Comparison of ENCODE assay signal across 1 cellular context in the genomic region with DNA sequence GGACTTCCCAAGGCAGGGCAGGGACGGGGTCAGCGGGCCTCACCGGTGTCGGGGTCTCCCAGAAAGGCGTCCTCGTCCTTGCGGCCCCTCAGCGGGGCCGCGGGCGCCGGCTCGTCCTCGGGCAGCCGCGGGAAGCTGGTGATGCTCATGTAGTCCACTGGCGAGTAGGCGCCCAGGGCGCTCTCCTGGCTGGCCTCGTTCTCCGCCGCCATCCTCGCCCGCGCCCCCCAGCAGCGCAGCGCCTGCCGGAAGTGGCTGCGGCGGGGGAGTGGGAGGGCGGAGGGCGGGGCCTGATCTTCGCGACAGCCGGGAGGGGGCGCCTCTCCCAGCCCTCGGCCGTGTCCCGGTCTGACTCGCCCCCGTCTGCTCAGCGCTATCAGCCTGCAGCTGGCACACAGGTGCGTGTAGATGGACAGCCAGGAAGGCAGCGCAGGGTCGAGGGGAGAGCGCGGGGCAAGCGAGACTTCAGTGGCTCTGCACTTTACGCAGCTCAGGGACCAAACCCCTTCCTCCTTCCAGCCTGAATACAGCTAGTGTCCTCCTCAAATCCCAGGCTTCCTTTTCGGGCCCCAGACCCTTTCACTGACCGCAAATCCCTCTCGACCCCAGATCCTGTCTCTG.
TF ChIP-seq lines count a peak whose summit lies in the region.

A gene with protein sequence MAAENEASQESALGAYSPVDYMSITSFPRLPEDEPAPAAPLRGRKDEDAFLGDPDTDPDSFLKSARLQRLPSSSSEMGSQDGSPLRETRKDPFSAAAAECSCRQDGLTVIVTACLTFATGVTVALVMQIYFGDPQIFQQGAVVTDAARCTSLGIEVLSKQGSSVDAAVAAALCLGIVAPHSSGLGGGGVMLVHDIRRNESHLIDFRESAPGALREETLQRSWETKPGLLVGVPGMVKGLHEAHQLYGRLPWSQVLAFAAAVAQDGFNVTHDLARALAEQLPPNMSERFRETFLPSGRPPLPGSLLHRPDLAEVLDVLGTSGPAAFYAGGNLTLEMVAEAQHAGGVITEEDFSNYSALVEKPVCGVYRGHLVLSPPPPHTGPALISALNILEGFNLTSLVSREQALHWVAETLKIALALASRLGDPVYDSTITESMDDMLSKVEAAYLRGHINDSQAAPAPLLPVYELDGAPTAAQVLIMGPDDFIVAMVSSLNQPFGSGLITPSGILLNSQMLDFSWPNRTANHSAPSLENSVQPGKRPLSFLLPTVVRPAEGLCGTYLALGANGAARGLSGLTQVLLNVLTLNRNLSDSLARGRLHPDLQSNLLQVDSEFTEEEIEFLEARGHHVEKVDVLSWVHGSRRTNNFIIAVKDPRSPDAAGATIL (minus strand): TSS at position 253 of the 621 bp plus-strand sequence. CDS start 41 bp downstream, at position 212.

TF ChIP-seq in HepG2, 621 proteins besides CTCF, POLR2A, EP300 and RAD21 (continued from another document and continues in another):
- TF ChIP-seq, protein P1, sequence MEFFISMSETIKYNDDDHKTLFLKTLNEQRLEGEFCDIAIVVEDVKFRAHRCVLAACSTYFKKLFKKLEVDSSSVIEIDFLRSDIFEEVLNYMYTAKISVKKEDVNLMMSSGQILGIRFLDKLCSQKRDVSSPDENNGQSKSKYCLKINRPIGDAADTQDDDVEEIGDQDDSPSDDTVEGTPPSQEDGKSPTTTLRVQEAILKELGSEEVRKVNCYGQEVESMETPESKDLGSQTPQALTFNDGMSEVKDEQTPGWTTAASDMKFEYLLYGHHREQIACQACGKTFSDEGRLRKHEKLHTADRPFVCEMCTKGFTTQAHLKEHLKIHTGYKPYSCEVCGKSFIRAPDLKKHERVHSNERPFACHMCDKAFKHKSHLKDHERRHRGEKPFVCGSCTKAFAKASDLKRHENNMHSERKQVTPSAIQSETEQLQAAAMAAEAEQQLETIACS (CRISPR knock-in tag; IDR thresholded peaks at IDR 0.05), result no peak
- TF ChIP-seq ZNF205 (CRISPR knock-in tag; IDR thresholded peaks at IDR 0.05) (peak; percentile 71; the same call in 1 of the 2 replicates), CBFB (CRISPR knock-in tag; IDR thresholded peaks at IDR 0.05) (peak; percentile 92), SSRP1 (CRISPR knock-in tag; IDR thresholded peaks at IDR 0.05) (no peak), KDM5B (CRISPR knock-in tag; IDR thresholded peaks at IDR 0.05; ENCODE audit: borderline replicate concordance) (peak; percentile 99; the same call in 1 of the 2 replicates), MZF1 (CRISPR knock-in tag; IDR thresholded peaks at IDR 0.05; ENCODE audit: borderline replicate concordance) (peak; percentile 81; the same call in 1 of the 2 replicates)
- TF ChIP-seq, protein P2, sequence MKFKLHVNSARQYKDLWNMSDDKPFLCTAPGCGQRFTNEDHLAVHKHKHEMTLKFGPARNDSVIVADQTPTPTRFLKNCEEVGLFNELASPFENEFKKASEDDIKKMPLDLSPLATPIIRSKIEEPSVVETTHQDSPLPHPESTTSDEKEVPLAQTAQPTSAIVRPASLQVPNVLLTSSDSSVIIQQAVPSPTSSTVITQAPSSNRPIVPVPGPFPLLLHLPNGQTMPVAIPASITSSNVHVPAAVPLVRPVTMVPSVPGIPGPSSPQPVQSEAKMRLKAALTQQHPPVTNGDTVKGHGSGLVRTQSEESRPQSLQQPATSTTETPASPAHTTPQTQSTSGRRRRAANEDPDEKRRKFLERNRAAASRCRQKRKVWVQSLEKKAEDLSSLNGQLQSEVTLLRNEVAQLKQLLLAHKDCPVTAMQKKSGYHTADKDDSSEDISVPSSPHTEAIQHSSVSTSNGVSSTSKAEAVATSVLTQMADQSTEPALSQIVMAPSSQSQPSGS (CRISPR knock-in tag; IDR thresholded peaks at IDR 0.05), result peak; percentile 86
- TF ChIP-seq, protein P3, sequence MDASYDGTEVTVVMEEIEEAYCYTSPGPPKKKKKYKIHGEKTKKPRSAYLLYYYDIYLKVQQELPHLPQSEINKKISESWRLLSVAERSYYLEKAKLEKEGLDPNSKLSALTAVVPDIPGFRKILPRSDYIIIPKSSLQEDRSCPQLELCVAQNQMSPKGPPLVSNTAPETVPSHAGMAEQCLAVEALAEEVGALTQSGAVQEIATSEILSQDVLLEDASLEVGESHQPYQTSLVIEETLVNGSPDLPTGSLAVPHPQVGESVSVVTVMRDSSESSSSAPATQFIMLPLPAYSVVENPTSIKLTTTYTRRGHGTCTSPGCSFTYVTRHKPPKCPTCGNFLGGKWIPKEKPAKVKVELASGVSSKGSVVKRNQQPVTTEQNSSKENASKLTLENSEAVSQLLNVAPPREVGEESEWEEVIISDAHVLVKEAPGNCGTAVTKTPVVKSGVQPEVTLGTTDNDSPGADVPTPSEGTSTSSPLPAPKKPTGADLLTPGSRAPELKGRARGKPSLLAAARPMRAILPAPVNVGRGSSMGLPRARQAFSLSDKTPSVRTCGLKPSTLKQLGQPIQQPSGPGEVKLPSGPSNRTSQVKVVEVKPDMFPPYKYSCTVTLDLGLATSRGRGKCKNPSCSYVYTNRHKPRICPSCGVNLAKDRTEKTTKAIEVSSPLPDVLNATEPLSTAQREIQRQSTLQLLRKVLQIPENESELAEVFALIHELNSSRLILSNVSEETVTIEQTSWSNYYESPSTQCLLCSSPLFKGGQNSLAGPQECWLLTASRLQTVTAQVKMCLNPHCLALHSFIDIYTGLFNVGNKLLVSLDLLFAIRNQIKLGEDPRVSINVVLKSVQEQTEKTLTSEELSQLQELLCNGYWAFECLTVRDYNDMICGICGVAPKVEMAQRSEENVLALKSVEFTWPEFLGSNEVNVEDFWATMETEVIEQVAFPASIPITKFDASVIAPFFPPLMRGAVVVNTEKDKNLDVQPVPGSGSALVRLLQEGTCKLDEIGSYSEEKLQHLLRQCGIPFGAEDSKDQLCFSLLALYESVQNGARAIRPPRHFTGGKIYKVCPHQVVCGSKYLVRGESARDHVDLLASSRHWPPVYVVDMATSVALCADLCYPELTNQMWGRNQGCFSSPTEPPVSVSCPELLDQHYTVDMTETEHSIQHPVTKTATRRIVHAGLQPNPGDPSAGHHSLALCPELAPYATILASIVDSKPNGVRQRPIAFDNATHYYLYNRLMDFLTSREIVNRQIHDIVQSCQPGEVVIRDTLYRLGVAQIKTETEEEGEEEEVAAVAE (CRISPR knock-in tag; IDR thresholded peaks at IDR 0.05; ENCODE audit: borderline replicate concordance), result peak; percentile 80; the same call in 1 of the 2 replicates
- TF ChIP-seq, protein P4, sequence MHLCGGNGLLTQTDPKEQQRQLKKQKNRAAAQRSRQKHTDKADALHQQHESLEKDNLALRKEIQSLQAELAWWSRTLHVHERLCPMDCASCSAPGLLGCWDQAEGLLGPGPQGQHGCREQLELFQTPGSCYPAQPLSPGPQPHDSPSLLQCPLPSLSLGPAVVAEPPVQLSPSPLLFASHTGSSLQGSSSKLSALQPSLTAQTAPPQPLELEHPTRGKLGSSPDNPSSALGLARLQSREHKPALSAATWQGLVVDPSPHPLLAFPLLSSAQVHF (CRISPR knock-in tag; IDR thresholded peaks at IDR 0.05), result 0 out of 2 replicates have a peak, but pooled peaks have one; percentile 17
- TF ChIP-seq, protein P5, sequence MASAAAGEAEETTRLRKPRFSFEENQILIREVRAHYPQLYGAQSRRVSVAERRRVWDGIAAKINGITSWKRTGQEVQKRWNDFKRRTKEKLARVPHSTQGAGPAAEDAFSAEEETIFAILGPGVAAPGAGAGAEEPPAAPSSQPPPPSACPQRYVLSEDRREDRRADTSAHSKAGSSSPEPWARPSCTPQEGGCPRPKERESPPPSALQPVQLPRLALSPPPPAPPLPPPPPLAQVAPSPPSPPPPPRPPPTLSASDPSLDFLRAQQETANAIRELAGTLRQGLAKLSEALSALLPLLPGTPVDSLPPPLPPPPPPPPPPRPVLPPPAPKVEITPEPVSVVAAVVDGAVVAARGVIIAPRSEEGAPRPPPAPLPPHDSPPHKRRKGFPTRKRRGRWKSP (CRISPR knock-in tag; IDR thresholded peaks at IDR 0.05), result peak; percentile 98
- TF ChIP-seq, protein P6, sequence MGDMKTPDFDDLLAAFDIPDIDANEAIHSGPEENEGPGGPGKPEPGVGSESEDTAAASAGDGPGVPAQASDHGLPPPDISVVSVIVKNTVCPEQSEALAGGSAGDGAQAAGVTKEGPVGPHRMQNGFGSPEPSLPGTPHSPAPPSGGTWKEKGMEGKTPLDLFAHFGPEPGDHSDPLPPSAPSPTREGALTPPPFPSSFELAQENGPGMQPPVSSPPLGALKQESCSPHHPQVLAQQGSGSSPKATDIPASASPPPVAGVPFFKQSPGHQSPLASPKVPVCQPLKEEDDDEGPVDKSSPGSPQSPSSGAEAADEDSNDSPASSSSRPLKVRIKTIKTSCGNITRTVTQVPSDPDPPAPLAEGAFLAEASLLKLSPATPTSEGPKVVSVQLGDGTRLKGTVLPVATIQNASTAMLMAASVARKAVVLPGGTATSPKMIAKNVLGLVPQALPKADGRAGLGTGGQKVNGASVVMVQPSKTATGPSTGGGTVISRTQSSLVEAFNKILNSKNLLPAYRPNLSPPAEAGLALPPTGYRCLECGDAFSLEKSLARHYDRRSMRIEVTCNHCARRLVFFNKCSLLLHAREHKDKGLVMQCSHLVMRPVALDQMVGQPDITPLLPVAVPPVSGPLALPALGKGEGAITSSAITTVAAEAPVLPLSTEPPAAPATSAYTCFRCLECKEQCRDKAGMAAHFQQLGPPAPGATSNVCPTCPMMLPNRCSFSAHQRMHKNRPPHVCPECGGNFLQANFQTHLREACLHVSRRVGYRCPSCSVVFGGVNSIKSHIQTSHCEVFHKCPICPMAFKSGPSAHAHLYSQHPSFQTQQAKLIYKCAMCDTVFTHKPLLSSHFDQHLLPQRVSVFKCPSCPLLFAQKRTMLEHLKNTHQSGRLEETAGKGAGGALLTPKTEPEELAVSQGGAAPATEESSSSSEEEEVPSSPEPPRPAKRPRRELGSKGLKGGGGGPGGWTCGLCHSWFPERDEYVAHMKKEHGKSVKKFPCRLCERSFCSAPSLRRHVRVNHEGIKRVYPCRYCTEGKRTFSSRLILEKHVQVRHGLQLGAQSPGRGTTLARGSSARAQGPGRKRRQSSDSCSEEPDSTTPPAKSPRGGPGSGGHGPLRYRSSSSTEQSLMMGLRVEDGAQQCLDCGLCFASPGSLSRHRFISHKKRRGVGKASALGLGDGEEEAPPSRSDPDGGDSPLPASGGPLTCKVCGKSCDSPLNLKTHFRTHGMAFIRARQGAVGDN (CRISPR knock-in tag; IDR thresholded peaks at IDR 0.05), result peak; percentile 99
- TF ChIP-seq, protein P7, sequence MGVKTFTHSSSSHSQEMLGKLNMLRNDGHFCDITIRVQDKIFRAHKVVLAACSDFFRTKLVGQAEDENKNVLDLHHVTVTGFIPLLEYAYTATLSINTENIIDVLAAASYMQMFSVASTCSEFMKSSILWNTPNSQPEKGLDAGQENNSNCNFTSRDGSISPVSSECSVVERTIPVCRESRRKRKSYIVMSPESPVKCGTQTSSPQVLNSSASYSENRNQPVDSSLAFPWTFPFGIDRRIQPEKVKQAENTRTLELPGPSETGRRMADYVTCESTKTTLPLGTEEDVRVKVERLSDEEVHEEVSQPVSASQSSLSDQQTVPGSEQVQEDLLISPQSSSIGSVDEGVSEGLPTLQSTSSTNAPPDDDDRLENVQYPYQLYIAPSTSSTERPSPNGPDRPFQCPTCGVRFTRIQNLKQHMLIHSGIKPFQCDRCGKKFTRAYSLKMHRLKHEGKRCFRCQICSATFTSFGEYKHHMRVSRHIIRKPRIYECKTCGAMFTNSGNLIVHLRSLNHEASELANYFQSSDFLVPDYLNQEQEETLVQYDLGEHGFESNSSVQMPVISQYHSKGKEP (CRISPR knock-in tag; IDR thresholded peaks at IDR 0.05), result peak; percentile 78; the same call in 1 of the 2 replicates
- TF ChIP-seq, protein P8, sequence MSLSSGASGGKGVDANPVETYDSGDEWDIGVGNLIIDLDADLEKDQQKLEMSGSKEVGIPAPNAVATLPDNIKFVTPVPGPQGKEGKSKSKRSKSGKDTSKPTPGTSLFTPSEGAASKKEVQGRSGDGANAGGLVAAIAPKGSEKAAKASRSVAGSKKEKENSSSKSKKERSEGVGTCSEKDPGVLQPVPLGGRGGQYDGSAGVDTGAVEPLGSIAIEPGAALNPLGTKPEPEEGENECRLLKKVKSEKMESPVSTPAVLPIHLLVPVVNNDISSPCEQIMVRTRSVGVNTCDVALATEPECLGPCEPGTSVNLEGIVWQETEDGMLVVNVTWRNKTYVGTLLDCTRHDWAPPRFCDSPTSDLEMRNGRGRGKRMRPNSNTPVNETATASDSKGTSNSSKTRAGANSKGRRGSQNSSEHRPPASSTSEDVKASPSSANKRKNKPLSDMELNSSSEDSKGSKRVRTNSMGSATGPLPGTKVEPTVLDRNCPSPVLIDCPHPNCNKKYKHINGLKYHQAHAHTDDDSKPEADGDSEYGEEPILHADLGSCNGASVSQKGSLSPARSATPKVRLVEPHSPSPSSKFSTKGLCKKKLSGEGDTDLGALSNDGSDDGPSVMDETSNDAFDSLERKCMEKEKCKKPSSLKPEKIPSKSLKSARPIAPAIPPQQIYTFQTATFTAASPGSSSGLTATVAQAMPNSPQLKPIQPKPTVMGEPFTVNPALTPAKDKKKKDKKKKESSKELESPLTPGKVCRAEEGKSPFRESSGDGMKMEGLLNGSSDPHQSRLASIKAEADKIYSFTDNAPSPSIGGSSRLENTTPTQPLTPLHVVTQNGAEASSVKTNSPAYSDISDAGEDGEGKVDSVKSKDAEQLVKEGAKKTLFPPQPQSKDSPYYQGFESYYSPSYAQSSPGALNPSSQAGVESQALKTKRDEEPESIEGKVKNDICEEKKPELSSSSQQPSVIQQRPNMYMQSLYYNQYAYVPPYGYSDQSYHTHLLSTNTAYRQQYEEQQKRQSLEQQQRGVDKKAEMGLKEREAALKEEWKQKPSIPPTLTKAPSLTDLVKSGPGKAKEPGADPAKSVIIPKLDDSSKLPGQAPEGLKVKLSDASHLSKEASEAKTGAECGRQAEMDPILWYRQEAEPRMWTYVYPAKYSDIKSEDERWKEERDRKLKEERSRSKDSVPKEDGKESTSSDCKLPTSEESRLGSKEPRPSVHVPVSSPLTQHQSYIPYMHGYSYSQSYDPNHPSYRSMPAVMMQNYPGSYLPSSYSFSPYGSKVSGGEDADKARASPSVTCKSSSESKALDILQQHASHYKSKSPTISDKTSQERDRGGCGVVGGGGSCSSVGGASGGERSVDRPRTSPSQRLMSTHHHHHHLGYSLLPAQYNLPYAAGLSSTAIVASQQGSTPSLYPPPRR (CRISPR knock-in tag; IDR thresholded peaks at IDR 0.05; ENCODE audit: borderline replicate concordance), result peak; percentile 18; the same call in 1 of the 2 replicates
- TF ChIP-seq, protein P9, sequence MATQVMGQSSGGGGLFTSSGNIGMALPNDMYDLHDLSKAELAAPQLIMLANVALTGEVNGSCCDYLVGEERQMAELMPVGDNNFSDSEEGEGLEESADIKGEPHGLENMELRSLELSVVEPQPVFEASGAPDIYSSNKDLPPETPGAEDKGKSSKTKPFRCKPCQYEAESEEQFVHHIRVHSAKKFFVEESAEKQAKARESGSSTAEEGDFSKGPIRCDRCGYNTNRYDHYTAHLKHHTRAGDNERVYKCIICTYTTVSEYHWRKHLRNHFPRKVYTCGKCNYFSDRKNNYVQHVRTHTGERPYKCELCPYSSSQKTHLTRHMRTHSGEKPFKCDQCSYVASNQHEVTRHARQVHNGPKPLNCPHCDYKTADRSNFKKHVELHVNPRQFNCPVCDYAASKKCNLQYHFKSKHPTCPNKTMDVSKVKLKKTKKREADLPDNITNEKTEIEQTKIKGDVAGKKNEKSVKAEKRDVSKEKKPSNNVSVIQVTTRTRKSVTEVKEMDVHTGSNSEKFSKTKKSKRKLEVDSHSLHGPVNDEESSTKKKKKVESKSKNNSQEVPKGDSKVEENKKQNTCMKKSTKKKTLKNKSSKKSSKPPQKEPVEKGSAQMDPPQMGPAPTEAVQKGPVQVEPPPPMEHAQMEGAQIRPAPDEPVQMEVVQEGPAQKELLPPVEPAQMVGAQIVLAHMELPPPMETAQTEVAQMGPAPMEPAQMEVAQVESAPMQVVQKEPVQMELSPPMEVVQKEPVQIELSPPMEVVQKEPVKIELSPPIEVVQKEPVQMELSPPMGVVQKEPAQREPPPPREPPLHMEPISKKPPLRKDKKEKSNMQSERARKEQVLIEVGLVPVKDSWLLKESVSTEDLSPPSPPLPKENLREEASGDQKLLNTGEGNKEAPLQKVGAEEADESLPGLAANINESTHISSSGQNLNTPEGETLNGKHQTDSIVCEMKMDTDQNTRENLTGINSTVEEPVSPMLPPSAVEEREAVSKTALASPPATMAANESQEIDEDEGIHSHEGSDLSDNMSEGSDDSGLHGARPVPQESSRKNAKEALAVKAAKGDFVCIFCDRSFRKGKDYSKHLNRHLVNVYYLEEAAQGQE (IDR thresholded peaks at IDR 0.05; ENCODE audit: borderline replicate concordance in 1 of 2, low read depth in 1 of 2, low read length in 2 of 2), result peak in 1 of 2 experiments; percentile 19; a peak in 1 of 4 replicates
